Comparison of ENCODE assay signal across 1 cellular context in genomic region chr22:44210721-44211120, GRCh38.
TF ChIP-seq lines count a peak whose summit lies in the region.

No MANE protein-coding gene starts in this region.

TF ChIP-seq in SK-N-SH treated with all-trans-retinoic acid at 6 μM for 48 hours, 23 proteins besides CTCF, POLR2A, EP300 and RAD21 (continued from another document):
- TF ChIP-seq CSRNP3 (CRISPR knock-in tag; IDR thresholded peaks at IDR 0.05) (no peak), TSHZ2 (CRISPR knock-in tag; IDR thresholded peaks at IDR 0.05) (no peak), CSDC2 (CRISPR knock-in tag; IDR thresholded peaks at IDR 0.05) (no peak), ISL1 (CRISPR knock-in tag; IDR thresholded peaks at IDR 0.05) (no peak), RARB (CRISPR knock-in tag; IDR thresholded peaks at IDR 0.05) (no peak), PPARA (CRISPR knock-in tag; IDR thresholded peaks at IDR 0.05; ENCODE audit: borderline replicate concordance) (no peak), BACH2 (CRISPR knock-in tag; IDR thresholded peaks at IDR 0.05; ENCODE audit: borderline replicate concordance) (no peak), SNAI2 (CRISPR knock-in tag; IDR thresholded peaks at IDR 0.05) (no peak), ZFP3 (CRISPR knock-in tag; IDR thresholded peaks at IDR 0.05) (no peak), ZNF70 (CRISPR knock-in tag; IDR thresholded peaks at IDR 0.05) (no peak), ZNF565 (CRISPR knock-in tag; conservative IDR thresholded peaks at IDR 0.05; ENCODE audit: low read depth) (no peak), TOX (CRISPR knock-in tag; IDR thresholded peaks at IDR 0.05; ENCODE audit: borderline replicate concordance) (no peak), POU6F1 (CRISPR knock-in tag; IDR thresholded peaks at IDR 0.05; ENCODE audit: borderline replicate concordance, low read depth) (no peak), ZNF8 (CRISPR knock-in tag; IDR thresholded peaks at IDR 0.05) (no peak)
